In the genomic region with DNA sequence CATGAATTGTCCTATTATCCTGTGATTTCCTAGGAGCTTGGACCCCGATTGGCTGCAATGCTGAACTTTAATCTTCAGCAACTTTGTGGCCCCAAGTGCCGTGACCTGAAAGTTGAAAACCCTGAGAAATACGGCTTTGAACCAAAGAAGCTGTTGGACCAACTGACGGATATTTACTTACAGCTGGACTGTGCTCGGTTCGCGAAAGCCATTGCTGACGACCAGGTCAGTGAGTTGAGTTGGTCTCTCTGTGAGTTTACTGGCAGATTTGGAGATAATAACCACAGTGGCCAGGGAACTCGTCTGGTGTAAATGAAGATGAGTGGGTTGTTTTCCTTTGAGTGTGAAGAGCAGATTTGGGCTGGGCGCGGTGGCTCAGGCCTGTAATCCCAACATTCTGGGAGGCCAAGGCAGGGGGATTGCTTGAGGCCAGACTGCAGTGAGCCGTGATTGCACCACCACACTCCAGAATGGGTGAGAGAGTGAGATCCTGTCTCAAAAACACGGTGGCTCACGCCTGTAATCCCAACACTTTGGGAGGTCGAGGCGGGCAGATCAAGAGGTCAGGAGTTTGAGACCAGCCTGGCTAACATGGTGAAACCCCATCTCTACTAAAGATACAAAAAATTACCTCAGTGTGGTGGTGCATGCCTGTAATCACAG, we compare ENCODE assay signal across 1 cellular context.
TF ChIP-seq lines count a peak whose summit lies in the region.

No MANE protein-coding gene starts in this region.

TF ChIP-seq in HepG2, 621 proteins besides CTCF, POLR2A, EP300 and RAD21 (continued from another document and continues in another):
- 0 out of 2 replicates have a peak, but pooled peaks have one; percentile 36 for TF ChIP-seq RARG (CRISPR knock-in tag; IDR thresholded peaks at IDR 0.05; ENCODE audit: low read depth)
- TF ChIP-seq ZSCAN20 (CRISPR knock-in tag; IDR thresholded peaks at IDR 0.05; ENCODE audit: borderline replicate concordance): peak; percentile 65; the same call in 1 of the 2 replicates
- TF ChIP-seq ZSCAN30 (CRISPR knock-in tag; IDR thresholded peaks at IDR 0.05): no peak
- TF ChIP-seq RCOR2 (CRISPR knock-in tag; IDR thresholded peaks at IDR 0.05): peak; percentile 67; the same call in 1 of the 2 replicates
- 0 out of 2 replicates have a peak, but pooled peaks have one; percentile 39 for TF ChIP-seq NKX3-1 (CRISPR knock-in tag; IDR thresholded peaks at IDR 0.05)
- TF ChIP-seq ZNF207 (IDR thresholded peaks at IDR 0.05; ENCODE audit: borderline replicate concordance): no peak
- no peak; the same call in 1 of the 2 replicates for TF ChIP-seq WIZ (CRISPR knock-in tag; IDR thresholded peaks at IDR 0.05)
- TF ChIP-seq ZNF709 (CRISPR knock-in tag; IDR thresholded peaks at IDR 0.05): no peak
- no peak for TF ChIP-seq ATAD3A (CRISPR knock-in tag; IDR thresholded peaks at IDR 0.05)
- peak; percentile 90; the same call in 1 of the 2 replicates for TF ChIP-seq ZNF556 (CRISPR knock-in tag; IDR thresholded peaks at IDR 0.05; ENCODE audit: borderline replicate concordance)
- TF ChIP-seq, protein P1, sequence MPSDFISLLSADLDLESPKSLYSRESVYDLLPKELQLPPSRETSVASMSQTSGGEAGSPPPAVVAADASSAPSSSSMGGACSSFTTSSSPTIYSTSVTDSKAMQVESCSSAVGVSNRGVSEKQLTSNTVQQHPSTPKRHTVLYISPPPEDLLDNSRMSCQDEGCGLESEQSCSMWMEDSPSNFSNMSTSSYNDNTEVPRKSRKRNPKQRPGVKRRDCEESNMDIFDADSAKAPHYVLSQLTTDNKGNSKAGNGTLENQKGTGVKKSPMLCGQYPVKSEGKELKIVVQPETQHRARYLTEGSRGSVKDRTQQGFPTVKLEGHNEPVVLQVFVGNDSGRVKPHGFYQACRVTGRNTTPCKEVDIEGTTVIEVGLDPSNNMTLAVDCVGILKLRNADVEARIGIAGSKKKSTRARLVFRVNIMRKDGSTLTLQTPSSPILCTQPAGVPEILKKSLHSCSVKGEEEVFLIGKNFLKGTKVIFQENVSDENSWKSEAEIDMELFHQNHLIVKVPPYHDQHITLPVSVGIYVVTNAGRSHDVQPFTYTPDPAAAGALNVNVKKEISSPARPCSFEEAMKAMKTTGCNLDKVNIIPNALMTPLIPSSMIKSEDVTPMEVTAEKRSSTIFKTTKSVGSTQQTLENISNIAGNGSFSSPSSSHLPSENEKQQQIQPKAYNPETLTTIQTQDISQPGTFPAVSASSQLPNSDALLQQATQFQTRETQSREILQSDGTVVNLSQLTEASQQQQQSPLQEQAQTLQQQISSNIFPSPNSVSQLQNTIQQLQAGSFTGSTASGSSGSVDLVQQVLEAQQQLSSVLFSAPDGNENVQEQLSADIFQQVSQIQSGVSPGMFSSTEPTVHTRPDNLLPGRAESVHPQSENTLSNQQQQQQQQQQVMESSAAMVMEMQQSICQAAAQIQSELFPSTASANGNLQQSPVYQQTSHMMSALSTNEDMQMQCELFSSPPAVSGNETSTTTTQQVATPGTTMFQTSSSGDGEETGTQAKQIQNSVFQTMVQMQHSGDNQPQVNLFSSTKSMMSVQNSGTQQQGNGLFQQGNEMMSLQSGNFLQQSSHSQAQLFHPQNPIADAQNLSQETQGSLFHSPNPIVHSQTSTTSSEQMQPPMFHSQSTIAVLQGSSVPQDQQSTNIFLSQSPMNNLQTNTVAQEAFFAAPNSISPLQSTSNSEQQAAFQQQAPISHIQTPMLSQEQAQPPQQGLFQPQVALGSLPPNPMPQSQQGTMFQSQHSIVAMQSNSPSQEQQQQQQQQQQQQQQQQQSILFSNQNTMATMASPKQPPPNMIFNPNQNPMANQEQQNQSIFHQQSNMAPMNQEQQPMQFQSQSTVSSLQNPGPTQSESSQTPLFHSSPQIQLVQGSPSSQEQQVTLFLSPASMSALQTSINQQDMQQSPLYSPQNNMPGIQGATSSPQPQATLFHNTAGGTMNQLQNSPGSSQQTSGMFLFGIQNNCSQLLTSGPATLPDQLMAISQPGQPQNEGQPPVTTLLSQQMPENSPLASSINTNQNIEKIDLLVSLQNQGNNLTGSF (CRISPR knock-in tag; IDR thresholded peaks at IDR 0.05): 0 out of 2 replicates have a peak, but pooled peaks have one; percentile 39
- peak; percentile 75; the same call in 1 of the 2 replicates for TF ChIP-seq MEIS1 (CRISPR knock-in tag; IDR thresholded peaks at IDR 0.05; ENCODE audit: borderline replicate concordance)
- TF ChIP-seq ZMYM2 (CRISPR knock-in tag; IDR thresholded peaks at IDR 0.05): peak; percentile 93
- TF ChIP-seq MTF1 (CRISPR knock-in tag; IDR thresholded peaks at IDR 0.05): no peak
- no peak for TF ChIP-seq ZNF335 (CRISPR knock-in tag; IDR thresholded peaks at IDR 0.05)
- no peak for TF ChIP-seq GTF2F1 (IDR thresholded peaks at IDR 0.05; ENCODE audit: low read length)
- peak; percentile 64; the same call in 1 of the 2 replicates for TF ChIP-seq NFYC (CRISPR knock-in tag; IDR thresholded peaks at IDR 0.05)
- TF ChIP-seq PTBP1 (IDR thresholded peaks at IDR 0.05; ENCODE audit: low read depth, low read length, poor library complexity, severe bottlenecking): no peak
- no peak for TF ChIP-seq PAX8 (CRISPR knock-in tag; IDR thresholded peaks at IDR 0.05; ENCODE audit: borderline replicate concordance)
- peak; percentile 75; the same call in 1 of the 2 replicates for TF ChIP-seq ZNF343 (CRISPR knock-in tag; IDR thresholded peaks at IDR 0.05)
- 0 out of 2 replicates have a peak, but pooled peaks have one; percentile 60 for TF ChIP-seq SALL2 (CRISPR knock-in tag; IDR thresholded peaks at IDR 0.05)
- peak; percentile 46 for TF ChIP-seq PHF20 (CRISPR knock-in tag; IDR thresholded peaks at IDR 0.05)
- 0 out of 2 replicates have a peak, but pooled peaks have one; percentile 50 for TF ChIP-seq HMG20B (CRISPR knock-in tag; conservative IDR thresholded peaks at IDR 0.05)
- no peak for TF ChIP-seq ELF1 (CRISPR knock-in tag; IDR thresholded peaks at IDR 0.05)
- peak; percentile 59; the same call in 1 of the 2 replicates for TF ChIP-seq NFKB2 (CRISPR knock-in tag; IDR thresholded peaks at IDR 0.05; ENCODE audit: borderline replicate concordance)
- no peak for TF ChIP-seq ATM (IDR thresholded peaks at IDR 0.05; ENCODE audit: borderline replicate concordance)
- TF ChIP-seq ZNF644 (CRISPR knock-in tag; IDR thresholded peaks at IDR 0.05; ENCODE audit: low read depth): peak; percentile 92
- no peak for TF ChIP-seq FOXP1 (IDR thresholded peaks at IDR 0.05)
- peak; percentile 84 for TF ChIP-seq FOXP1 (CRISPR knock-in tag; IDR thresholded peaks at IDR 0.05)
- TF ChIP-seq RELA (CRISPR knock-in tag; IDR thresholded peaks at IDR 0.05): no peak
- peak; percentile 70; the same call in 1 of the 2 replicates for TF ChIP-seq ZNF431 (CRISPR knock-in tag; IDR thresholded peaks at IDR 0.05; ENCODE audit: borderline replicate concordance, low read depth)
- no peak for TF ChIP-seq SMC3 (IDR thresholded peaks at IDR 0.05; ENCODE audit: low read length)
- no peak; the same call in 1 of the 2 replicates for TF ChIP-seq TBX3 (IDR thresholded peaks at IDR 0.05; ENCODE audit: borderline replicate concordance)
- TF ChIP-seq, protein P2, sequence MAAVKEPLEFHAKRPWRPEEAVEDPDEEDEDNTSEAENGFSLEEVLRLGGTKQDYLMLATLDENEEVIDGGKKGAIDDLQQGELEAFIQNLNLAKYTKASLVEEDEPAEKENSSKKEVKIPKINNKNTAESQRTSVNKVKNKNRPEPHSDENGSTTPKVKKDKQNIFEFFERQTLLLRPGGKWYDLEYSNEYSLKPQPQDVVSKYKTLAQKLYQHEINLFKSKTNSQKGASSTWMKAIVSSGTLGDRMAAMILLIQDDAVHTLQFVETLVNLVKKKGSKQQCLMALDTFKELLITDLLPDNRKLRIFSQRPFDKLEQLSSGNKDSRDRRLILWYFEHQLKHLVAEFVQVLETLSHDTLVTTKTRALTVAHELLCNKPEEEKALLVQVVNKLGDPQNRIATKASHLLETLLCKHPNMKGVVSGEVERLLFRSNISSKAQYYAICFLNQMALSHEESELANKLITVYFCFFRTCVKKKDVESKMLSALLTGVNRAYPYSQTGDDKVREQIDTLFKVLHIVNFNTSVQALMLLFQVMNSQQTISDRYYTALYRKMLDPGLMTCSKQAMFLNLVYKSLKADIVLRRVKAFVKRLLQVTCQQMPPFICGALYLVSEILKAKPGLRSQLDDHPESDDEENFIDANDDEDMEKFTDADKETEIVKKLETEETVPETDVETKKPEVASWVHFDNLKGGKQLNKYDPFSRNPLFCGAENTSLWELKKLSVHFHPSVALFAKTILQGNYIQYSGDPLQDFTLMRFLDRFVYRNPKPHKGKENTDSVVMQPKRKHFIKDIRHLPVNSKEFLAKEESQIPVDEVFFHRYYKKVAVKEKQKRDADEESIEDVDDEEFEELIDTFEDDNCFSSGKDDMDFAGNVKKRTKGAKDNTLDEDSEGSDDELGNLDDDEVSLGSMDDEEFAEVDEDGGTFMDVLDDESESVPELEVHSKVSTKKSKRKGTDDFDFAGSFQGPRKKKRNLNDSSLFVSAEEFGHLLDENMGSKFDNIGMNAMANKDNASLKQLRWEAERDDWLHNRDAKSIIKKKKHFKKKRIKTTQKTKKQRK (IDR thresholded peaks at IDR 0.05; ENCODE audit: low read length): no peak
- TF ChIP-seq ZNF451 (CRISPR knock-in tag; IDR thresholded peaks at IDR 0.05): no peak
- no peak for TF ChIP-seq SP4 (CRISPR knock-in tag; IDR thresholded peaks at IDR 0.05)
- no peak for TF ChIP-seq PRMT3 (CRISPR knock-in tag; IDR thresholded peaks at IDR 0.05; ENCODE audit: borderline replicate concordance, low read depth)
- no peak for TF ChIP-seq SRSF9 (IDR thresholded peaks at IDR 0.05; ENCODE audit: borderline replicate concordance, insufficient read depth, low read depth, low read length, poor library complexity, severe bottlenecking)
- TF ChIP-seq, protein P3, sequence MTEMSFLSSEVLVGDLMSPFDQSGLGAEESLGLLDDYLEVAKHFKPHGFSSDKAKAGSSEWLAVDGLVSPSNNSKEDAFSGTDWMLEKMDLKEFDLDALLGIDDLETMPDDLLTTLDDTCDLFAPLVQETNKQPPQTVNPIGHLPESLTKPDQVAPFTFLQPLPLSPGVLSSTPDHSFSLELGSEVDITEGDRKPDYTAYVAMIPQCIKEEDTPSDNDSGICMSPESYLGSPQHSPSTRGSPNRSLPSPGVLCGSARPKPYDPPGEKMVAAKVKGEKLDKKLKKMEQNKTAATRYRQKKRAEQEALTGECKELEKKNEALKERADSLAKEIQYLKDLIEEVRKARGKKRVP (CRISPR knock-in tag; IDR thresholded peaks at IDR 0.05): peak in 1 of 2 experiments; percentile 72; a peak in 2 of 4 replicates
- TF ChIP-seq, protein P4, sequence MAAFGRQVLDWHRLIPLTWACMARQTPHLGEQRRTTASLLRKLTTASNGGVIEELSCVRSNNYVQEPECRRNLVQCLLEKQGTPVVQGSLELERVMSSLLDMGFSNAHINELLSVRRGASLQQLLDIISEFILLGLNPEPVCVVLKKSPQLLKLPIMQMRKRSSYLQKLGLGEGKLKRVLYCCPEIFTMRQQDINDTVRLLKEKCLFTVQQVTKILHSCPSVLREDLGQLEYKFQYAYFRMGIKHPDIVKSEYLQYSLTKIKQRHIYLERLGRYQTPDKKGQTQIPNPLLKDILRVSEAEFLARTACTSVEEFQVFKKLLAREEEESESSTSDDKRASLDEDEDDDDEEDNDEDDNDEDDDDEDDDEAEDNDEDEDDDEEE (CRISPR knock-in tag; IDR thresholded peaks at IDR 0.05): peak; percentile 47; the same call in 1 of the 2 replicates
- peak; percentile 87 for TF ChIP-seq GATAD2A (CRISPR knock-in tag; IDR thresholded peaks at IDR 0.05)
- no peak for TF ChIP-seq ZNF674 (CRISPR knock-in tag; IDR thresholded peaks at IDR 0.05; ENCODE audit: low read depth)
- TF ChIP-seq BRCA1 (CRISPR knock-in tag; IDR thresholded peaks at IDR 0.05): peak; percentile 68; the same call in 1 of the 2 replicates
- TF ChIP-seq ERF (CRISPR knock-in tag; IDR thresholded peaks at IDR 0.05): peak; percentile 43
- no peak for TF ChIP-seq ZNF510 (CRISPR knock-in tag; IDR thresholded peaks at IDR 0.05; ENCODE audit: low read depth)
- TF ChIP-seq, protein P5, sequence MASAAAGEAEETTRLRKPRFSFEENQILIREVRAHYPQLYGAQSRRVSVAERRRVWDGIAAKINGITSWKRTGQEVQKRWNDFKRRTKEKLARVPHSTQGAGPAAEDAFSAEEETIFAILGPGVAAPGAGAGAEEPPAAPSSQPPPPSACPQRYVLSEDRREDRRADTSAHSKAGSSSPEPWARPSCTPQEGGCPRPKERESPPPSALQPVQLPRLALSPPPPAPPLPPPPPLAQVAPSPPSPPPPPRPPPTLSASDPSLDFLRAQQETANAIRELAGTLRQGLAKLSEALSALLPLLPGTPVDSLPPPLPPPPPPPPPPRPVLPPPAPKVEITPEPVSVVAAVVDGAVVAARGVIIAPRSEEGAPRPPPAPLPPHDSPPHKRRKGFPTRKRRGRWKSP (CRISPR knock-in tag; IDR thresholded peaks at IDR 0.05): peak; percentile 73; the same call in 1 of the 2 replicates
- TF ChIP-seq ZNF124 (CRISPR knock-in tag; IDR thresholded peaks at IDR 0.05): no peak
- TF ChIP-seq, protein P6, sequence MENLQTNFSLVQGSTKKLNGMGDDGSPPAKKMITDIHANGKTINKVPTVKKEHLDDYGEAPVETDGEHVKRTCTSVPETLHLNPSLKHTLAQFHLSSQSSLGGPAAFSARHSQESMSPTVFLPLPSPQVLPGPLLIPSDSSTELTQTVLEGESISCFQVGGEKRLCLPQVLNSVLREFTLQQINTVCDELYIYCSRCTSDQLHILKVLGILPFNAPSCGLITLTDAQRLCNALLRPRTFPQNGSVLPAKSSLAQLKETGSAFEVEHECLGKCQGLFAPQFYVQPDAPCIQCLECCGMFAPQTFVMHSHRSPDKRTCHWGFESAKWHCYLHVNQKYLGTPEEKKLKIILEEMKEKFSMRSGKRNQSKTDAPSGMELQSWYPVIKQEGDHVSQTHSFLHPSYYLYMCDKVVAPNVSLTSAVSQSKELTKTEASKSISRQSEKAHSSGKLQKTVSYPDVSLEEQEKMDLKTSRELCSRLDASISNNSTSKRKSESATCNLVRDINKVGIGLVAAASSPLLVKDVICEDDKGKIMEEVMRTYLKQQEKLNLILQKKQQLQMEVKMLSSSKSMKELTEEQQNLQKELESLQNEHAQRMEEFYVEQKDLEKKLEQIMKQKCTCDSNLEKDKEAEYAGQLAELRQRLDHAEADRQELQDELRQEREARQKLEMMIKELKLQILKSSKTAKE (CRISPR knock-in tag; IDR thresholded peaks at IDR 0.05; ENCODE audit: borderline replicate concordance): peak; percentile 83
- TF ChIP-seq TBX2 (CRISPR knock-in tag; IDR thresholded peaks at IDR 0.05; ENCODE audit: borderline replicate concordance): peak; percentile 92; the same call in 1 of the 2 replicates
- TF ChIP-seq XRCC5 (optimal IDR thresholded peaks at IDR 0.05; ENCODE audit: low read length): peak; percentile 11
- TF ChIP-seq DNMT3B (CRISPR knock-in tag; conservative IDR thresholded peaks at IDR 0.05): 0 out of 2 replicates have a peak, but pooled peaks have one; percentile 37
- TF ChIP-seq, protein P7, sequence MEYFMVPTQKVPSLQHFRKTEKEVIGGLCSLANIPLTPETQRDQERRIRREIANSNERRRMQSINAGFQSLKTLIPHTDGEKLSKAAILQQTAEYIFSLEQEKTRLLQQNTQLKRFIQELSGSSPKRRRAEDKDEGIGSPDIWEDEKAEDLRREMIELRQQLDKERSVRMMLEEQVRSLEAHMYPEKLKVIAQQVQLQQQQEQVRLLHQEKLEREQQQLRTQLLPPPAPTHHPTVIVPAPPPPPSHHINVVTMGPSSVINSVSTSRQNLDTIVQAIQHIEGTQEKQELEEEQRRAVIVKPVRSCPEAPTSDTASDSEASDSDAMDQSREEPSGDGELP (IDR thresholded peaks at IDR 0.05; ENCODE audit: borderline replicate concordance, low read depth): peak; percentile 90
- peak; percentile 60; the same call in 1 of the 2 replicates for TF ChIP-seq KMT2A (CRISPR knock-in tag; IDR thresholded peaks at IDR 0.05)
- TF ChIP-seq ZNF468 (CRISPR knock-in tag; IDR thresholded peaks at IDR 0.05): no peak
- no peak for TF ChIP-seq NONO (IDR thresholded peaks at IDR 0.05)
- peak; percentile 86 for TF ChIP-seq NONO (CRISPR knock-in tag; conservative IDR thresholded peaks at IDR 0.05)
- no peak for TF ChIP-seq MED13 (CRISPR knock-in tag; IDR thresholded peaks at IDR 0.05)
